Comparison of ENCODE assay signal across 13 cellular contexts in the genomic region with DNA sequence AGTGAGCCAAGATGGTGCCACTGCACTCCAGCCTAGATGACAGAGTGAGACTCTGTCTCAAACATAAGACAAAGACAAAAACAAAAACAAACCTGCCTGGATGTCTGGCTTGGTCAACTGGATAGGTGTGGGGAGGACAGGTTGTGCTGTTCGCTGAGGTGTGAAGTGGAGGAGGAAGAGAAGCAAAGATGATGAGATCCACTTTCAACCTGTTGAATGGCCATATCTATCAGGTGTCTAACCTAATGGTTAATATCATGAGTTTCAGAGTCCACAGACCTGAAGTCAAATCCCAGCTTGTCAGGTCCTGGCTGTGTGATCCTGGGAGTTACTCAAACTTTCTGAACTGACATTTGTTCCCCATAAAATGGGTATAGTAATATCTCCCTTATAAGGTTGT. TPM values are rescaled to one million over a fixed set of nuclear protein-coding genes. Genes with fewer than 3 reads are reported as not detected.
A peak's percentile ranks its signal among the peaks of the same experiment; 100 is the strongest.
DNase-seq lines count a peak whose midpoint lies in the region; ATAC-seq, FAIRE-seq and TF ChIP-seq lines count a peak whose summit lies in the region.
"Had no signal": no experiment of that assay in that cellular context is flagged by ENCODE, and none has a peak within 500 bp of the region (broad histone marks: within the 10 kb centered on the region; RNA-seq: fewer than 3 reads in every experiment).

No MANE protein-coding gene starts in this region.

- peaks cover 8% of the 10 kb centered on the region for H3K9me3 Mint-ChIP-seq in dendritic cell treated with granulocyte-macrophage colony-stimulating factor and Interleukin-4, amounts not matched to agents 40 ng/mL and 50 ng/mL, for 4 days
- no peaks in the 10 kb centered on the region for H3K9me3 Mint-ChIP-seq in activated T-helper 17 cell treated with anti-CD3 and anti-CD28 coated beads, Interleukin-2, amount 50 U/mL, for 72 hours
- H3K9me3 Mint-ChIP-seq: CD4-positive, alpha-beta memory T cell; IgD-negative memory B cell had no signal

- no peaks in the 10 kb centered on the region for H3K36me3 Mint-ChIP-seq in dendritic cell treated with granulocyte-macrophage colony-stimulating factor and Interleukin-4, amounts not matched to agents 40 ng/mL and 50 ng/mL, for 4 days (ENCODE audit: low read depth)
- no peaks in the 10 kb centered on the region for H3K36me3 Mint-ChIP-seq in activated T-helper 17 cell treated with anti-CD3 and anti-CD28 coated beads, Interleukin-2, amount 50 U/mL, for 72 hours (ENCODE audit: low read depth)
- H3K36me3 Mint-ChIP-seq: CD14-positive monocyte; CD4-positive, alpha-beta memory T cell; IgD-negative memory B cell had no signal

- peaks cover 25% of the 10 kb centered on the region for H3K4me1 ChIP-seq in ACC112 (ENCODE audit: control insufficient read depth, insufficient read depth, low read length, unreplicated experiment)

- H3K4me3 ChIP-seq in ACC112 (ENCODE audit: low read depth, low read length): no peak overlapping the region
- H3K4me3 ChIP-seq: BLaER1 had no signal

- H3K27ac ChIP-seq in ACC112 (ENCODE audit: low read depth, low read length): no peak overlapping the region
- H3K27ac ChIP-seq: BLaER1 had no signal

- H3K4me1 Mint-ChIP-seq in dendritic cell treated with granulocyte-macrophage colony-stimulating factor and Interleukin-4, amounts not matched to agents 40 ng/mL and 50 ng/mL, for 4 days (ENCODE audit: low read depth): peaks cover 42% of the 10 kb centered on the region
- H3K4me1 Mint-ChIP-seq in activated T-helper 17 cell treated with anti-CD3 and anti-CD28 coated beads, Interleukin-2, amount 50 U/mL, for 72 hours: no peaks in the 10 kb centered on the region

- peak overlapping the region; percentile 23 for H3K27ac Mint-ChIP-seq in dendritic cell treated with granulocyte-macrophage colony-stimulating factor and Interleukin-4, amounts not matched to agents 40 ng/mL and 50 ng/mL, for 4 days
- no peak overlapping the region for H3K27ac Mint-ChIP-seq in activated T-helper 17 cell treated with anti-CD3 and anti-CD28 coated beads, Interleukin-2, amount 50 U/mL, for 72 hours
- H3K27ac Mint-ChIP-seq: IgD-negative memory B cell had no signal

- no peaks in the 10 kb centered on the region for H3K79me2 ChIP-seq in ACC112 (ENCODE audit: control insufficient read depth, insufficient read depth, low read length, unreplicated experiment)

- H2AFZ ChIP-seq in ACC112 (ENCODE audit: low read length, unreplicated experiment): peak overlapping the region; percentile 41

- H3K4me3 Mint-ChIP-seq in dendritic cell treated with granulocyte-macrophage colony-stimulating factor and Interleukin-4, amounts not matched to agents 40 ng/mL and 50 ng/mL, for 4 days: no peak overlapping the region
- no peak overlapping the region for H3K4me3 Mint-ChIP-seq in activated T-helper 17 cell treated with anti-CD3 and anti-CD28 coated beads, Interleukin-2, amount 50 U/mL, for 72 hours
- H3K4me3 Mint-ChIP-seq: CD14-positive monocyte; CD4-positive, alpha-beta memory T cell; IgD-negative memory B cell had no signal

- no peak for DNase-seq in GM12891 (ENCODE audit: insufficient read length, low spot score)
- DNase-seq in urothelium cell line (ENCODE audit: low spot score): no peak
- no peak for DNase-seq in hippocampal formation (lab: John Stamatoyannopoulos, UW)
- DNase-seq: GOT3 had no signal

- no peak for ATAC-seq in activated T-helper 17 cell treated with anti-CD3 and anti-CD28 coated beads, Interleukin-2, amount 50 U/mL, for 72 hours (replicated peaks)

- TF ChIP-seq POLR2A in GM12891 (IDR thresholded peaks at IDR 0.05; ENCODE audit: low read depth, low read length): no peak

- FAIRE-seq in GM12891 (lab: Jason Lieb, UNC) (peak; percentile 23), urothelium cell line (lab: Jason Lieb, UNC) (peak; percentile 30)
- FAIRE-seq: A204.1 had no signal

- no peaks in the 10 kb centered on the region for H3K36me3 ChIP-seq in ACC112 (ENCODE audit: insufficient read depth, low read length)
- H3K36me3 ChIP-seq: BLaER1 had no signal

- H3K27me3 ChIP-seq in ACC112 (ENCODE audit: insufficient read depth, low read length): no peaks in the 10 kb centered on the region
- H3K27me3 ChIP-seq: BLaER1 had no signal

- intact Hi-C loops in dendritic cell treated with granulocyte-macrophage colony-stimulating factor and Interleukin-4, amounts not matched to agents 40 ng/mL and 50 ng/mL, for 4 days (cut with micrococcal nuclease): loop anchor here (10.0 kb wide), 1 partner anchor 440 kb away; no protein-coding TSS in a partner anchor

- H3K27me3 Mint-ChIP-seq in dendritic cell treated with granulocyte-macrophage colony-stimulating factor and Interleukin-4, amounts not matched to agents 40 ng/mL and 50 ng/mL, for 4 days: peaks cover 16% of the 10 kb centered on the region
- no peaks in the 10 kb centered on the region for H3K27me3 Mint-ChIP-seq in activated T-helper 17 cell treated with anti-CD3 and anti-CD28 coated beads, Interleukin-2, amount 50 U/mL, for 72 hours
- H3K27me3 Mint-ChIP-seq: IgD-negative memory B cell had no signal

TF ChIP-seq in GM12891, 5 proteins besides CTCF, POLR2A, EP300 and RAD21:
- TF ChIP-seq SPI1 (IDR thresholded peaks at IDR 0.05; ENCODE audit: low read depth, low read length): no peak
- TF ChIP-seq TAF1 (IDR thresholded peaks at IDR 0.05; ENCODE audit: low read depth, low read length): no peak

RNA-seq across cellular contexts. Expression of gene CCDC177, which starts 9.7 kb away (rescaled TPM):
- polyA plus RNA-seq in GM12891 (2012; ENCODE audit: low read depth, missing spikeins): not detected
- not detected for total RNA-seq in activated T-helper 17 cell treated with anti-CD3 and anti-CD28 coated beads, Interleukin-2, amount 50 U/mL, for 72 hours
- total RNA-seq: CD4-positive, alpha-beta memory T cell; Daoy had no signal
- polyA plus RNA-seq: CD14-positive monocyte; CD4-positive, alpha-beta memory T cell; IgD-negative memory B cell had no signal

RNA-seq across cellular contexts. Expression of gene SUSD6, which starts 27.0 kb away (rescaled TPM):
- 24.1 TPM for polyA plus RNA-seq in GM12891 (2012; ENCODE audit: low read depth, missing spikeins)
- 10 to 100 TPM; 76.9 to 96.4 TPM for total RNA-seq in activated T-helper 17 cell treated with anti-CD3 and anti-CD28 coated beads, Interleukin-2, amount 50 U/mL, for 72 hours
